Comparison of ENCODE assay signal across 17 cellular contexts in genomic region chr7:148472406-148472805, GRCh38.
DNase-seq lines count a peak whose midpoint lies in the region; ATAC-seq and TF ChIP-seq lines count a peak whose summit lies in the region.
"Had no signal": no experiment of that assay in that cellular context is flagged by ENCODE, and none has a peak within 500 bp of the region (broad histone marks: within the 10 kb centered on the region; RNA-seq: fewer than 3 reads in every experiment).

No MANE protein-coding gene starts in this region.

- DNase-seq in HCT116 (ENCODE audit: low read depth, low spot score) (no peak), PC-3 (peak; percentile 43), mammary epithelial cell (peak; percentile 37), neural progenitor cell (ENCODE audit: low spot score) (no peak), gastrocnemius medialis (no peak), type B pancreatic cell (ENCODE audit: extremely low spot score, unreplicated experiment) (no peak), MG63 (no peak)
- DNase-seq: AML-193, MM.1S, NCI-H1092, NCI-H2081, NCI-H446 treated with DMSO at 0.1 percent for 48 hours, Peyer's patch, SHP77 had no signal

- no peaks in the 10 kb centered on the region for H3K9me3 ChIP-seq in HCT116 (ENCODE audit: control insufficient read depth in 1 of 2, insufficient read depth in 1 of 2, low read depth in 1 of 2, low read length in 2 of 2)
- H3K9me3 ChIP-seq in PC-3 (ENCODE audit: low read length): no peaks in the 10 kb centered on the region
- peaks cover 4% of the 10 kb centered on the region for H3K9me3 ChIP-seq in mammary epithelial cell (replicated peaks; ENCODE audit: insufficient read depth, low read length)
- H3K9me3 ChIP-seq in neural progenitor cell (ENCODE audit: low read depth): no peaks in the 10 kb centered on the region
- H3K9me3 ChIP-seq in gastrocnemius medialis: no peaks in the 10 kb centered on the region
- H3K9me3 ChIP-seq in MG63: no peaks in the 10 kb centered on the region
- H3K9me3 ChIP-seq: Peyer's patch had no signal

- no peaks in the 10 kb centered on the region for H3K79me2 ChIP-seq in HCT116 (ENCODE audit: insufficient read depth, low read length)
- H3K79me2 ChIP-seq in PC-3 (ENCODE audit: low read length): no peaks in the 10 kb centered on the region
- no peaks in the 10 kb centered on the region for H3K79me2 ChIP-seq in mammary epithelial cell (ENCODE audit: insufficient read depth, low read length)
- no peaks in the 10 kb centered on the region for H3K79me2 ChIP-seq in neural progenitor cell (ENCODE audit: low read depth)

- 50% methylated on average over 11 of the region's 11 CpGs for WGBS in mammary epithelial cell (ENCODE audit: low coverage, missing lambda C conversion rate)

- H3F3A ChIP-seq in PC-3 (ENCODE audit: low read length, unreplicated experiment): no peaks in the 10 kb centered on the region
- peaks cover 12% of the 10 kb centered on the region for H3F3A ChIP-seq in neural progenitor cell (ENCODE audit: low read depth)

- no TSS peak for BruUV-seq in HCT116 (replicated peaks; lab: Mats Ljungman, UMichigan)
- no TSS peak for BruUV-seq in PC-3 (replicated peaks; lab: Mats Ljungman, UMichigan)
- BruUV-seq in mammary epithelial cell (replicated peaks; lab: Mats Ljungman, UMichigan): no TSS peak

- H3K9me3 Mint-ChIP-seq in neural progenitor cell: peaks cover 16% of the 10 kb centered on the region
- H3K9me3 Mint-ChIP-seq in type B pancreatic cell: no peaks in the 10 kb centered on the region

- intact Hi-C loops in HCT116 (cut with micrococcal nuclease): no loop called here
- intact Hi-C loops in PC-3 (cut with micrococcal nuclease): no loop called here
- intact Hi-C loops in mammary epithelial cell (cut with micrococcal nuclease): no loop called here
- intact Hi-C loops in gastrocnemius medialis (cut with DNase I; ENCODE audit: low total_unique reads): no loop called here

- H3K4me3 Mint-ChIP-seq in neural progenitor cell (peak overlapping the region; percentile 46), type B pancreatic cell (no peak overlapping the region)

- H3K4me2 ChIP-seq in HCT116 (ENCODE audit: low read length) (no peak overlapping the region), PC-3 (ENCODE audit: low read length) (no peak overlapping the region), mammary epithelial cell (ENCODE audit: insufficient read depth, low read depth, low read length) (no peak overlapping the region), neural progenitor cell (no peak overlapping the region)
- H3K4me2 ChIP-seq: KMS-11 had no signal

- H3K4me1 Mint-ChIP-seq in neural progenitor cell (peaks cover 40% of the 10 kb centered on the region), type B pancreatic cell (ENCODE audit: unreplicated experiment) (peaks cover 7% of the 10 kb centered on the region)

- H3K36me3 Mint-ChIP-seq in neural progenitor cell: no peaks in the 10 kb centered on the region
- H3K36me3 Mint-ChIP-seq in type B pancreatic cell: no peaks in the 10 kb centered on the region

- POLR2A ChIA-PET in HCT116 (lab: Charles Lee) (no interaction called here), PC-3 (lab: Charles Lee; ENCODE audit: unreplicated experiment) (no interaction called here)

- TF ChIP-seq CTCF in HCT116 (IDR thresholded peaks at IDR 0.05 in 2 of 3, conservative IDR thresholded peaks at IDR 0.05 in 1 of 3; ENCODE audit: borderline replicate concordance in 1 of 3, insufficient read depth in 1 of 3, low read depth in 2 of 3, low read length in 2 of 3) (no peak), PC-3 (conservative IDR thresholded peaks at IDR 0.05; ENCODE audit: low read depth, low read length) (no peak), mammary epithelial cell (conservative IDR thresholded peaks at IDR 0.05 in 1 of 2, IDR thresholded peaks at IDR 0.05 in 1 of 2; ENCODE audit: extremely low read depth in 1 of 2, insufficient read depth in 1 of 2, low read depth in 1 of 2, low read length in 2 of 2) (no peak), neural progenitor cell (IDR thresholded peaks at IDR 0.05) (no peak), gastrocnemius medialis (IDR thresholded peaks at IDR 0.05 in 4 of 5, conservative IDR thresholded peaks at IDR 0.05 in 1 of 5) (no peak), type B pancreatic cell (conservative IDR thresholded peaks at IDR 0.05) (no peak)

- TF ChIP-seq RAD21 in HCT116 (IDR thresholded peaks at IDR 0.05; ENCODE audit: low read depth): no peak

- H3K9me2 ChIP-seq in HCT116 (ENCODE audit: insufficient read depth) (no peaks in the 10 kb centered on the region), PC-3 (replicated peaks; ENCODE audit: low read length) (no peaks in the 10 kb centered on the region)

- RAD21 ChIA-PET in HCT116 (lab: Charles Lee; ENCODE audit: low non-redundant PET in 1 of 2, low total read pairs in 2 of 2, uncharacterized antibody in 2 of 2, unreplicated experiment in 2 of 2): no interaction called here

- H3K4me3 ChIP-seq in HCT116 (replicated peaks in 1 of 2; ENCODE audit: low read depth in 1 of 2, low read length in 2 of 2): no peak overlapping the region
- H3K4me3 ChIP-seq in PC-3 (ENCODE audit: low read length): no peak overlapping the region
- H3K4me3 ChIP-seq in mammary epithelial cell (replicated peaks in 1 of 3; ENCODE audit: insufficient read depth in 1 of 3, low read depth in 2 of 3, low read length in 3 of 3): no peak overlapping the region
- H3K4me3 ChIP-seq in neural progenitor cell: no peak overlapping the region
- H3K4me3 ChIP-seq in gastrocnemius medialis: no peak overlapping the region
- no peak overlapping the region for H3K4me3 ChIP-seq in MG63
- H3K4me3 ChIP-seq: Peyer's patch, SK-N-MC had no signal

- H3K27me3 Mint-ChIP-seq in neural progenitor cell (ENCODE audit: insufficient read depth, low read depth) (peaks cover 14% of the 10 kb centered on the region), type B pancreatic cell (peaks cover 32% of the 10 kb centered on the region)

- CTCF ChIA-PET in HCT116 (lab: Charles Lee): no interaction called here
- CTCF ChIA-PET in PC-3 (lab: Charles Lee): no interaction called here
- CTCF ChIA-PET in mammary epithelial cell (lab: Charles Lee; ENCODE audit: low non-redundant PET): no interaction called here

- no peak overlapping the region for H3K27ac ChIP-seq in HCT116 (ENCODE audit: low read depth, low read length)
- H3K27ac ChIP-seq in PC-3 (ENCODE audit: low read length): no peak overlapping the region
- H3K27ac ChIP-seq in mammary epithelial cell (ENCODE audit: insufficient read depth, low read depth, low read length): no peak overlapping the region
- H3K27ac ChIP-seq in neural progenitor cell: no peak overlapping the region
- H3K27ac ChIP-seq in gastrocnemius medialis: no peak overlapping the region
- H3K27ac ChIP-seq: C4-2B, KMS-11, Peyer's patch, SK-N-MC had no signal

- ATAC-seq in HCT116 (peak; percentile 32; the same call in 1 of the 2 replicates), PC-3 (peak; percentile 49), gastrocnemius medialis (no peak)

- H3K9ac ChIP-seq in HCT116 (ENCODE audit: low read length): no peak overlapping the region
- no peak overlapping the region for H3K9ac ChIP-seq in PC-3 (ENCODE audit: low read length)
- H3K9ac ChIP-seq in mammary epithelial cell (ENCODE audit: insufficient read depth, low read length): no peak overlapping the region
- no peak overlapping the region for H3K9ac ChIP-seq in neural progenitor cell
- H3K9ac ChIP-seq: KMS-11 had no signal

- in situ Hi-C loops in mammary epithelial cell (cut with MboI; ENCODE audit: low sequenced_read_pairs in 2 of 2) (no loop called here), gastrocnemius medialis (cut with MboI; ENCODE audit: low sequenced_read_pairs in 4 of 4) (no loop called here)

- dilution Hi-C loops in mammary epithelial cell (cut with HindIII; ENCODE audit: low sequenced_read_pairs): no loop called here

- H4K20me1 ChIP-seq in HCT116 (ENCODE audit: insufficient read depth): no peaks in the 10 kb centered on the region
- H4K20me1 ChIP-seq in PC-3 (ENCODE audit: low read length): no peaks in the 10 kb centered on the region
- H4K20me1 ChIP-seq in mammary epithelial cell (ENCODE audit: insufficient read depth, low read length): no peaks in the 10 kb centered on the region
- no peaks in the 10 kb centered on the region for H4K20me1 ChIP-seq in neural progenitor cell (ENCODE audit: low read depth)

- no peak overlapping the region for H2AFZ ChIP-seq in HCT116 (ENCODE audit: low read depth, low read length, poor library complexity, severe bottlenecking)
- H2AFZ ChIP-seq in PC-3 (ENCODE audit: low read length): no peak overlapping the region
- H2AFZ ChIP-seq in mammary epithelial cell (ENCODE audit: low read depth, low read length): no peak overlapping the region
- H2AFZ ChIP-seq in neural progenitor cell (replicated peaks): no peak overlapping the region

- no peaks in the 10 kb centered on the region for H3K36me3 ChIP-seq in HCT116 (ENCODE audit: control insufficient read depth in 1 of 2, insufficient read depth in 2 of 2, low read length in 2 of 2)
- H3K36me3 ChIP-seq in PC-3 (ENCODE audit: low read depth, low read length): no peaks in the 10 kb centered on the region
- no peaks in the 10 kb centered on the region for H3K36me3 ChIP-seq in mammary epithelial cell (ENCODE audit: insufficient read depth, low read length)
- H3K36me3 ChIP-seq in neural progenitor cell: no peaks in the 10 kb centered on the region
- H3K36me3 ChIP-seq in gastrocnemius medialis: no peaks in the 10 kb centered on the region
- no peaks in the 10 kb centered on the region for H3K36me3 ChIP-seq in MG63
- H3K36me3 ChIP-seq: Peyer's patch had no signal

- H3K27ac Mint-ChIP-seq in neural progenitor cell (peak overlapping the region; percentile 79), type B pancreatic cell (no peak overlapping the region)

- H3K27me3 ChIP-seq in HCT116 (ENCODE audit: insufficient read depth, low read length) (no peaks in the 10 kb centered on the region), PC-3 (ENCODE audit: low read length) (peaks cover 22% of the 10 kb centered on the region), mammary epithelial cell (ENCODE audit: insufficient read depth, low read length) (peaks cover 2% of the 10 kb centered on the region), neural progenitor cell (no peaks in the 10 kb centered on the region), gastrocnemius medialis (no peaks in the 10 kb centered on the region), MG63 (no peaks in the 10 kb centered on the region)
- H3K27me3 ChIP-seq: Peyer's patch had no signal

- peaks cover 0 to 5% of the 10 kb centered on the region in 2 experiments; a peak in 1 of 4 replicates for H3K4me1 ChIP-seq in HCT116 (ENCODE audit: control insufficient read depth in 1 of 2, insufficient read depth in 2 of 2, low read length in 2 of 2)
- H3K4me1 ChIP-seq in PC-3 (ENCODE audit: insufficient read depth, low read length): no peaks in the 10 kb centered on the region
- H3K4me1 ChIP-seq in mammary epithelial cell (ENCODE audit: insufficient read depth, low read length): no peaks in the 10 kb centered on the region
- H3K4me1 ChIP-seq in neural progenitor cell: peaks cover 24% of the 10 kb centered on the region
- no peaks in the 10 kb centered on the region for H3K4me1 ChIP-seq in gastrocnemius medialis
- H3K4me1 ChIP-seq: Peyer's patch had no signal

- TF ChIP-seq POLR2A in HCT116 (IDR thresholded peaks at IDR 0.05; ENCODE audit: borderline replicate concordance, extremely low read depth, insufficient read depth, insufficient read length) (no peak), gastrocnemius medialis (IDR thresholded peaks at IDR 0.05) (no peak)

TF ChIP-seq in HCT116, 20 proteins besides CTCF, POLR2A, EP300 and RAD21 (continues in another document):
- no peak for TF ChIP-seq JUND (IDR thresholded peaks at IDR 0.05)
- TF ChIP-seq SIN3A (IDR thresholded peaks at IDR 0.05; ENCODE audit: low read depth): no peak

Comparison
In these comparisons a context has a peak if more than half of its experiments do, and no peak if none do; other contexts are left out.
1. ATAC-seq: peak in HCT116 (single experiment) and PC-3 (single experiment); none in gastrocnemius medialis (0 of 2).
2. DNase-seq: peak in PC-3 (single experiment) and mammary epithelial cell (single experiment); none in HCT116 (single experiment), neural progenitor cell (single experiment), gastrocnemius medialis (0 of 2), type B pancreatic cell (single experiment) and MG63 (single experiment).